8 cellular contexts compared by ENCODE assay signal in genomic region chr17:7833795-7834553, GRCh38. TPM values are rescaled to one million over a fixed set of nuclear protein-coding genes. Genes with fewer than 3 reads are reported as not detected.
A peak's percentile ranks its signal among the peaks of the same experiment; 100 is the strongest.
DNase-seq lines count a peak whose midpoint lies in the region; ATAC-seq, FAIRE-seq and TF ChIP-seq lines count a peak whose summit lies in the region.

Gene KDM6B, plus strand, starts transcription at chr17:7834217. Its CDS starts 11,338 bp downstream, at chr17:7845555.

- peak; percentile 68 for FAIRE-seq in kidney (lab: Jason Lieb, UNC)

- H3K27ac ChIP-seq in kidney (ENCODE audit: low read depth in 2 of 2, low read length in 2 of 2): peak within 1 kb of the TSS; percentile 97 to 99

- TF ChIP-seq CTCF in chondrocyte (IDR thresholded peaks at IDR 0.05) (no peak), kidney (IDR thresholded peaks at IDR 0.05; ENCODE audit: borderline replicate concordance, extremely low read depth, insufficient read depth) (peak; percentile 2)

- POLR2A ChIA-PET in activated CD4-positive, alpha-beta T cell treated with anti-CD3 and anti-CD28 coated beads for 36 hours (lab: Charles Lee): interaction anchor here (0.6 to 1.4 kb wide), 5 partner anchors 11 to 98 kb away, joined by 3 to 5 read pairs (median 3); partner anchors contain the start of genes CNTROB, CYB5D1, NAA38 and TRAPPC1

- DNase-seq in SIG-M5 treated with dmso at 0.1 percent for 504 hours (lab: John Stamatoyannopoulos, UW; ENCODE audit: unreplicated experiment) (peak; percentile 88), SIG-M5 (lab: John Stamatoyannopoulos, UW) (no peak), NCI-H510A (lab: John Stamatoyannopoulos, UW) (peak; percentile 86), chondrocyte (ENCODE audit: low spot score) (peak; percentile 97), kidney (peak; percentile 97)
- DNase-seq in activated CD4-positive, alpha-beta T cell treated with anti-CD3 and anti-CD28 coated beads for 36 hours: peak; percentile 93
- peak; percentile 73 to 86 (median 74) for DNase-seq in stimulated activated CD4-positive, alpha-beta T cell treated with anti-CD3 and anti-CD28 coated beads, Interleukin-12 subunit alpha, Interleukin-12 subunit beta, amount 100 ng/mL, for 48 hours (ENCODE audit: low read depth in 2 of 3, low spot score in 1 of 3)

- peaks cover 11 to 21% of the 10 kb centered on the region in 2 donors for H3K4me1 ChIP-seq in kidney (ENCODE audit: control insufficient read depth in 1 of 2, insufficient read depth in 1 of 2, low read depth in 1 of 2, low read length in 2 of 2)

- peak within 1 kb of the TSS; percentile 91 for H3K27ac Mint-ChIP-seq in activated CD4-positive, alpha-beta T cell treated with anti-CD3 and anti-CD28 coated beads for 36 hours
- peak within 1 kb of the TSS; percentile 97 for H3K27ac Mint-ChIP-seq in chondrocyte (ENCODE audit: unreplicated experiment)

- no peaks in the 10 kb centered on the region for H3K9me3 ChIP-seq in kidney (ENCODE audit: control insufficient read depth in 1 of 2, low read length in 2 of 2)

- H3K9ac ChIP-seq in kidney (ENCODE audit: low read length in 2 of 2): peak within 1 kb of the TSS; percentile 80 to 97

- peaks cover 30% of the 10 kb centered on the region for H3K4me1 Mint-ChIP-seq in activated CD4-positive, alpha-beta T cell treated with anti-CD3 and anti-CD28 coated beads for 36 hours
- peaks cover 39% of the 10 kb centered on the region for H3K4me1 Mint-ChIP-seq in chondrocyte (ENCODE audit: low read depth)

- intact Hi-C loops in activated CD4-positive, alpha-beta T cell treated with anti-CD3 and anti-CD28 coated beads for 36 hours (cut with DNase I, micrococcal nuclease): loop anchor here (2.0 kb wide), 7 partner anchors 53 to 455 kb away; partner anchors contain the start of genes ALOXE3 (in 1 of the 2), POLR2A (in 1 of the 2) and RANGRF (in 1 of the 2)
- intact Hi-C loops in kidney (cut with DNase I): no loop called here

- H3K36me3 ChIP-seq in kidney (ENCODE audit: control insufficient read depth in 1 of 2, insufficient read depth in 2 of 2, low read length in 2 of 2): no peaks in the 10 kb centered on the region

- H3K27me3 Mint-ChIP-seq in activated CD4-positive, alpha-beta T cell treated with anti-CD3 and anti-CD28 coated beads for 36 hours: no peaks in the 10 kb centered on the region
- H3K27me3 Mint-ChIP-seq in chondrocyte (ENCODE audit: low read depth): peaks cover 13% of the 10 kb centered on the region

- peak; percentile 38 for ATAC-seq in HG03135 (IDR thresholded peaks at IDR 0.05; ENCODE audit: unreplicated experiment)
- peak; percentile 67 for ATAC-seq in activated CD4-positive, alpha-beta T cell treated with anti-CD3 and anti-CD28 coated beads for 36 hours

- CTCF ChIA-PET in activated CD4-positive, alpha-beta T cell treated with anti-CD3 and anti-CD28 coated beads for 36 hours (lab: Charles Lee): interaction anchor here (0.6 to 3.3 kb wide), 13 partner anchors 9 to 158 kb away, joined by 3 to 20 read pairs (median 5); partner anchors contain the start of gene NAA38

- H3K9me3 Mint-ChIP-seq in activated CD4-positive, alpha-beta T cell treated with anti-CD3 and anti-CD28 coated beads for 36 hours (ENCODE audit: low read depth): no peaks in the 10 kb centered on the region
- H3K9me3 Mint-ChIP-seq in chondrocyte (ENCODE audit: low read depth): no peaks in the 10 kb centered on the region

- no peaks in the 10 kb centered on the region for H3K36me3 Mint-ChIP-seq in activated CD4-positive, alpha-beta T cell treated with anti-CD3 and anti-CD28 coated beads for 36 hours (ENCODE audit: low read depth)
- H3K36me3 Mint-ChIP-seq in chondrocyte (ENCODE audit: low read depth): no peaks in the 10 kb centered on the region

- H3K4me3 Mint-ChIP-seq in activated CD4-positive, alpha-beta T cell treated with anti-CD3 and anti-CD28 coated beads for 36 hours: peak within 1 kb of the TSS; percentile 93
- peak within 1 kb of the TSS; percentile 91 for H3K4me3 Mint-ChIP-seq in chondrocyte (ENCODE audit: unreplicated experiment)

- peak within 1 kb of the TSS; percentile 91 to 92 for H3K4me3 ChIP-seq in kidney (ENCODE audit: low read length in 2 of 2)

RNA-seq across cellular contexts. Expression of gene KDM6B, which starts in this region (rescaled TPM):
- 10 to 100 TPM; 37.3 to 46.2 TPM for total RNA-seq in activated CD4-positive, alpha-beta T cell treated with anti-CD3 and anti-CD28 coated beads for 36 hours
- total RNA-seq in chondrocyte (36.6 to 38.2 TPM (median 37.4 TPM) in 3 replicates), kidney (32.3 TPM)
- 3.9 TPM for polyA plus RNA-seq in kidney (ENCODE audit: insufficient read depth, low read depth, low replicate concordance)
